ENCODE assay signal across 16 cellular contexts in the genomic region with DNA sequence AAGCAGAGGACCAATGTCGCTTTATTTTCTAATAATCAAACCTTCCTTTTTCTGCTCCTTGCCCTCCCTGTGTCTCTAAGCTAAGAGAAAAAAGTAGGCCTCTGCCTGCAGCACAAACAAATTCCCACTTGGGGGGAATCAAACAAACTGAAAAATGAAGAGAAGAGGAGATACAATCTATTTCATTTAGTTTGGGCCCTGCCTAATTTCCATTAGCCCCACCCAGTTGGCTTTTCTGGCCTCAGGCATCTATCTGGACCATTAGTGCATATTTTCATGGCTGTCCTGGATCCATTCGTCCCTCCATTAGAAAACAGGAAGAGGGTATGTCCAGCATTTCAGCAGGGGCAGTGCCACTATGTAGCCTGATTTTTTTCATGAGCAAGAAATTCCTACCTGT.
DNase-seq lines count a peak whose midpoint lies in the region; ATAC-seq and TF ChIP-seq lines count a peak whose summit lies in the region.
"Had no signal": no experiment of that assay in that cellular context is flagged by ENCODE, and none has a peak within 500 bp of the region (broad histone marks: within the 10 kb centered on the region; RNA-seq: fewer than 3 reads in every experiment).

No MANE protein-coding gene starts in this region.

- H3K27ac ChIP-seq in BLaER1 (no peak overlapping the region), ascending aorta (peak overlapping the region; percentile 51 to 58)
- H3K27ac ChIP-seq: GM23248 had no signal

- H4K20me1 ChIP-seq in BLaER1 = peaks cover 100% of the 10 kb centered on the region

- H3K27ac Mint-ChIP-seq in naive B cell = peak overlapping the region in 4 of 6 donors; percentile 7 to 95 (median 67)
- peak overlapping the region; percentile 65 for H3K27ac Mint-ChIP-seq in stimulated activated naive B cell treated with anti-CD40 and anti-IgM and Interleukin-4, amounts not matched to agents 10 μg/mL and 1 μg/mL and 100 μg/mL, for 72 hours
- H3K27ac Mint-ChIP-seq: CD8-positive, alpha-beta memory T cell had no signal

- no peaks in the 10 kb centered on the region for H3K27me3 Mint-ChIP-seq in naive B cell
- no peaks in the 10 kb centered on the region for H3K27me3 Mint-ChIP-seq in stimulated activated naive B cell treated with anti-CD40 and anti-IgM and Interleukin-4, amounts not matched to agents 10 μg/mL and 1 μg/mL and 100 μg/mL, for 72 hours
- H3K27me3 Mint-ChIP-seq: B cell had no signal

- H3K4me3 ChIP-seq in BLaER1 (no peak overlapping the region), ascending aorta (no peak overlapping the region), HAP-1 (no peak overlapping the region)
- H3K4me3 ChIP-seq: GM23248 had no signal

- ATAC-seq in naive B cell (ENCODE audit: low read depth in 2 of 2) (no peak), HG03439 (IDR thresholded peaks at IDR 0.05; ENCODE audit: unreplicated experiment) (no peak)
- ATAC-seq in stimulated activated naive B cell treated with anti-CD40 and anti-IgM and Interleukin-4, amounts not matched to agents 10 μg/mL and 1 μg/mL and 100 μg/mL, for 72 hours (replicated peaks) = no peak

- H3K9me3 ChIP-seq in BLaER1 (no peaks in the 10 kb centered on the region), ascending aorta (no peaks in the 10 kb centered on the region), HAP-1 (no peaks in the 10 kb centered on the region)
- H3K9me3 ChIP-seq: Caco-2 had no signal

- no peak for DNase-seq in ascending aorta (ENCODE audit: low spot score in 2 of 2)
- DNase-seq in naive B cell = no peak
- DNase-seq in stimulated activated naive B cell treated with anti-CD40 and anti-IgM and Interleukin-4, amounts not matched to agents 10 μg/mL and 1 μg/mL and 100 μg/mL, for 72 hours = no peak
- no peak for DNase-seq in KBM-7
- DNase-seq in HAP-1 (ENCODE audit: low spot score in 2 of 2) = no peak
- DNase-seq in superior temporal gyrus (ENCODE audit: extremely low spot score) = no peak
- DNase-seq: ACHN; Caco-2; CD8-positive, alpha-beta memory T cell; DND-41; GDM1; GM23248 had no signal

- TF ChIP-seq CTCF in ascending aorta (IDR thresholded peaks at IDR 0.05) = no peak

- intact Hi-C loops in ascending aorta (cut with DNase I) = no loop called here

- peak overlapping the region in 1 of 8 donors; percentile 22 for H3K4me3 Mint-ChIP-seq in naive B cell
- H3K4me3 Mint-ChIP-seq in stimulated activated naive B cell treated with anti-CD40 and anti-IgM and Interleukin-4, amounts not matched to agents 10 μg/mL and 1 μg/mL and 100 μg/mL, for 72 hours = no peak overlapping the region
- H3K4me3 Mint-ChIP-seq: CD8-positive, alpha-beta memory T cell had no signal

- no peaks in the 10 kb centered on the region for H3K9me3 Mint-ChIP-seq in naive B cell
- peaks cover 0 to 2% of the 10 kb centered on the region in 2 donors for H3K9me3 Mint-ChIP-seq in stimulated activated naive B cell treated with anti-CD40 and anti-IgM and Interleukin-4, amounts not matched to agents 10 μg/mL and 1 μg/mL and 100 μg/mL, for 72 hours
- H3K9me3 Mint-ChIP-seq: CD8-positive, alpha-beta memory T cell; IgD-negative memory B cell had no signal

- peaks cover 98% of the 10 kb centered on the region for H3K4me1 ChIP-seq in BLaER1
- peaks cover under 1 to 23% of the 10 kb centered on the region in 2 donors for H3K4me1 ChIP-seq in ascending aorta
- no peaks in the 10 kb centered on the region for H3K4me1 ChIP-seq in HAP-1
- H3K4me1 ChIP-seq: Caco-2 had no signal

- peaks cover 65 to 81% (median 69%) of the 10 kb centered on the region in 3 donors for H3K4me1 Mint-ChIP-seq in naive B cell
- H3K4me1 Mint-ChIP-seq in stimulated activated naive B cell treated with anti-CD40 and anti-IgM and Interleukin-4, amounts not matched to agents 10 μg/mL and 1 μg/mL and 100 μg/mL, for 72 hours = peaks cover 54 to 83% of the 10 kb centered on the region in 2 donors
- H3K4me1 Mint-ChIP-seq: CD8-positive, alpha-beta memory T cell had no signal

- H3K36me3 ChIP-seq in BLaER1 = peaks cover 97% of the 10 kb centered on the region
- no peaks in the 10 kb centered on the region for H3K36me3 ChIP-seq in ascending aorta
- no peaks in the 10 kb centered on the region for H3K36me3 ChIP-seq in HAP-1 (replicated peaks)

- in situ Hi-C loops in KBM-7 (cut with MboI; ENCODE audit: low pct_unique_long_range_greater_than_20kb, low sequenced_read_pairs) (no loop called here), HAP-1 (cut with MboI; ENCODE audit: low sequenced_read_pairs) (no loop called here)

- no peaks in the 10 kb centered on the region for H3K27me3 ChIP-seq in BLaER1
- H3K27me3 ChIP-seq in ascending aorta = no peaks in the 10 kb centered on the region
- H3K27me3 ChIP-seq in HAP-1 (ENCODE audit: low read depth) = no peaks in the 10 kb centered on the region; the same call in 1 of the 2 replicates

- H3K4me2 ChIP-seq in BLaER1 = peak overlapping the region; percentile 76

- peaks cover 12 to 21% of the 10 kb centered on the region in 2 donors for H3K36me3 Mint-ChIP-seq in naive B cell
- H3K36me3 Mint-ChIP-seq in stimulated activated naive B cell treated with anti-CD40 and anti-IgM and Interleukin-4, amounts not matched to agents 10 μg/mL and 1 μg/mL and 100 μg/mL, for 72 hours = peaks cover 31 to 58% of the 10 kb centered on the region in 2 donors
- H3K36me3 Mint-ChIP-seq: CD8-positive, alpha-beta memory T cell had no signal

- no peak overlapping the region for H3K9ac ChIP-seq in BLaER1
- H3K9ac ChIP-seq: GM23248 had no signal
